9 cellular contexts compared by ENCODE assay signal in the genomic region with DNA sequence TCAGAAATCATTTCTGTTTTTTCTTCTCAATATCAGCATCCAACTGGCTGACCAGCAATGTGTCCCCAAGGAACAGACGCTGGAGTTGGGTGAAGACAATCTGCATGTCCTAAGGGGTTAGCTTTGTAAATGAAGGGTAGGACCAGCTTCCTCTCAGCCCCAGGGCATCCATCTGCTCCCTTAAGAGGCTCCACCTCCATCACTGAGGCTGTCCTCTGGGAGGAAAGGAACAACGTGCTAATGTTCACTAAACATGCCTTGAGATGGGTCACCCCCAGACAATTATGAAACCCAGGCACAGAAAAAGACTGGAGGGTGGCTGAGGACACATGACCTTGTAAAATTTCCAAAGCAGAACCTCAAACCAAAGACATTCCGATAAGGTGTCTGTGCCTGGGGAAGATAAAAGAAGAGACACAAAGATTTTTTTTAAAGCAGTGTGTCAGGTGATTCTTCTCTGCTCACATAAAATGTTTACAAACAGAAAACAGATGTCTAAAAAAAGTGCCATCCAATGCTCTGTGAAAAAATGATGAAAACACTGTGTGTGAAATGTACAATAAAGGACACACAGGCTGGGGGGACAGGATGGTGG. TPM values are rescaled to one million over a fixed set of nuclear protein-coding genes. Genes with fewer than 3 reads are reported as not detected.
DNase-seq lines count a peak whose midpoint lies in the region; ATAC-seq and TF ChIP-seq lines count a peak whose summit lies in the region.
"Had no signal": no experiment of that assay in that cellular context is flagged by ENCODE, and none has a peak within 500 bp of the region (broad histone marks: within the 10 kb centered on the region; RNA-seq: fewer than 3 reads in every experiment).

No MANE protein-coding gene starts in this region.

- intact Hi-C loops in activated naive CD4-positive, alpha-beta T cell treated with anti-CD3 and anti-CD28 coated beads for 36 hours (cut with micrococcal nuclease), result no loop called here
- intact Hi-C loops in activated T-helper 2 cell treated with anti-CD3 and anti-CD28 coated beads, Interferon-gamma antibody, Interleukin-2, Interleukin-4, amounts not matched to agents 10 μg/mL and 5 μg/mL and 100 μg/mL, durations not matched to agents 14 hours and 24 hours and 36 hours (cut with micrococcal nuclease), result no loop called here

- H3K4me1 Mint-ChIP-seq in activated naive CD4-positive, alpha-beta T cell treated with anti-CD3 and anti-CD28 coated beads for 36 hours (ENCODE audit: low read depth), result peaks cover 52% of the 10 kb centered on the region
- H3K4me1 Mint-ChIP-seq in activated T-helper 2 cell treated with anti-CD3 and anti-CD28 coated beads, Interferon-gamma antibody, Interleukin-2, Interleukin-4, amounts not matched to agents 10 μg/mL and 5 μg/mL and 100 μg/mL, durations not matched to agents 14 hours and 24 hours and 36 hours (ENCODE audit: low read depth), result peaks cover 45% of the 10 kb centered on the region
- peaks cover 20% of the 10 kb centered on the region for H3K4me1 Mint-ChIP-seq in type B pancreatic cell (ENCODE audit: unreplicated experiment)

- ATAC-seq in HG02840 (IDR thresholded peaks at IDR 0.05; ENCODE audit: low FRiP score, unreplicated experiment), result no peak
- no peak for ATAC-seq in HG03432 (IDR thresholded peaks at IDR 0.05; ENCODE audit: unreplicated experiment)

- H3K9me3 Mint-ChIP-seq in activated naive CD4-positive, alpha-beta T cell treated with anti-CD3 and anti-CD28 coated beads for 36 hours, result peaks cover 15% of the 10 kb centered on the region
- peaks cover 27% of the 10 kb centered on the region for H3K9me3 Mint-ChIP-seq in activated T-helper 2 cell treated with anti-CD3 and anti-CD28 coated beads, Interferon-gamma antibody, Interleukin-2, Interleukin-4, amounts not matched to agents 10 μg/mL and 5 μg/mL and 100 μg/mL, durations not matched to agents 14 hours and 24 hours and 36 hours
- no peaks in the 10 kb centered on the region for H3K9me3 Mint-ChIP-seq in type B pancreatic cell

- TF ChIP-seq CTCF in kidney epithelial cell (IDR thresholded peaks at IDR 0.05; ENCODE audit: insufficient read depth, low read length, poor library complexity, severe bottlenecking) (no peak), type B pancreatic cell (conservative IDR thresholded peaks at IDR 0.05) (no peak)

- no peak for DNase-seq in activated naive CD4-positive, alpha-beta T cell treated with anti-CD3 and anti-CD28 coated beads for 36 hours
- no peak for DNase-seq in activated naive CD4-positive, alpha-beta T cell treated with anti-CD3 and anti-CD28 coated beads, Interleukin-2, amount 50 U/mL, for 16 hours
- no peak for DNase-seq in activated T-helper 2 cell treated with anti-CD3 and anti-CD28 coated beads, Interferon-gamma antibody, Interleukin-2, Interleukin-4, amounts not matched to agents 10 μg/mL and 5 μg/mL and 100 μg/mL, durations not matched to agents 14 hours and 24 hours and 36 hours (ENCODE audit: low spot score)
- DNase-seq in kidney epithelial cell (ENCODE audit: low read depth) (no peak), type B pancreatic cell (ENCODE audit: extremely low spot score, unreplicated experiment) (no peak)
- DNase-seq in stimulated activated CD4-positive, alpha-beta T cell treated with anti-CD3 and anti-CD28 coated beads, Interleukin-4, amount 100 ng/mL, for 4 hours, result no peak

- H3K36me3 Mint-ChIP-seq in activated naive CD4-positive, alpha-beta T cell treated with anti-CD3 and anti-CD28 coated beads for 36 hours (ENCODE audit: low read depth), result peaks cover 47% of the 10 kb centered on the region
- peaks cover 60% of the 10 kb centered on the region for H3K36me3 Mint-ChIP-seq in activated T-helper 2 cell treated with anti-CD3 and anti-CD28 coated beads, Interferon-gamma antibody, Interleukin-2, Interleukin-4, amounts not matched to agents 10 μg/mL and 5 μg/mL and 100 μg/mL, durations not matched to agents 14 hours and 24 hours and 36 hours (ENCODE audit: low read depth)
- H3K36me3 Mint-ChIP-seq in type B pancreatic cell, result peaks cover 4% of the 10 kb centered on the region

- H3K27me3 Mint-ChIP-seq in activated naive CD4-positive, alpha-beta T cell treated with anti-CD3 and anti-CD28 coated beads for 36 hours (ENCODE audit: low read depth), result no peaks in the 10 kb centered on the region
- H3K27me3 Mint-ChIP-seq in activated T-helper 2 cell treated with anti-CD3 and anti-CD28 coated beads, Interferon-gamma antibody, Interleukin-2, Interleukin-4, amounts not matched to agents 10 μg/mL and 5 μg/mL and 100 μg/mL, durations not matched to agents 14 hours and 24 hours and 36 hours (ENCODE audit: low read depth), result no peaks in the 10 kb centered on the region
- H3K27me3 Mint-ChIP-seq in type B pancreatic cell, result no peaks in the 10 kb centered on the region

- H3K27me3 ChIP-seq in kidney epithelial cell (ENCODE audit: control insufficient read depth, insufficient read depth, low read length), result no peaks in the 10 kb centered on the region

- CTCF ChIA-PET in activated naive CD4-positive, alpha-beta T cell treated with anti-CD3 and anti-CD28 coated beads for 36 hours (lab: Charles Lee), result no interaction called here

- peak overlapping the region; percentile 90 for H3K4me3 Mint-ChIP-seq in activated naive CD4-positive, alpha-beta T cell treated with anti-CD3 and anti-CD28 coated beads for 36 hours
- peak overlapping the region; percentile 86 for H3K4me3 Mint-ChIP-seq in activated T-helper 2 cell treated with anti-CD3 and anti-CD28 coated beads, Interferon-gamma antibody, Interleukin-2, Interleukin-4, amounts not matched to agents 10 μg/mL and 5 μg/mL and 100 μg/mL, durations not matched to agents 14 hours and 24 hours and 36 hours (ENCODE audit: low read depth)
- peak overlapping the region; percentile 97 for H3K4me3 Mint-ChIP-seq in type B pancreatic cell

- peak overlapping the region; percentile 89 for H3K4me3 ChIP-seq in kidney epithelial cell (ENCODE audit: low read depth, low read length)

- no peaks in the 10 kb centered on the region for H3K36me3 ChIP-seq in kidney epithelial cell (ENCODE audit: control insufficient read depth, insufficient read depth, low read length)

- H3K27ac Mint-ChIP-seq in activated naive CD4-positive, alpha-beta T cell treated with anti-CD3 and anti-CD28 coated beads for 36 hours, result peak overlapping the region; percentile 71
- H3K27ac Mint-ChIP-seq in activated T-helper 2 cell treated with anti-CD3 and anti-CD28 coated beads, Interferon-gamma antibody, Interleukin-2, Interleukin-4, amounts not matched to agents 10 μg/mL and 5 μg/mL and 100 μg/mL, durations not matched to agents 14 hours and 24 hours and 36 hours, result peak overlapping the region; percentile 38
- H3K27ac Mint-ChIP-seq in type B pancreatic cell, result peak overlapping the region; percentile 61

RNA-seq across cellular contexts. Expression of a gene that starts 37.6 kb away (rescaled TPM):
- 10 to 100 TPM; 10.6 to 11.8 TPM for total RNA-seq in activated naive CD4-positive, alpha-beta T cell treated with anti-CD3 and anti-CD28 coated beads for 36 hours
- 14.0 and 16.9 TPM in 2 replicates for total RNA-seq in activated T-helper 2 cell treated with anti-CD3 and anti-CD28 coated beads, Interferon-gamma antibody, Interleukin-2, Interleukin-4, amounts not matched to agents 10 μg/mL and 5 μg/mL and 100 μg/mL, durations not matched to agents 14 hours and 24 hours and 36 hours
- total RNA-seq in kidney epithelial cell, result 15.3 and 16.8 TPM in 2 replicates
- total RNA-seq in type B pancreatic cell (ENCODE audit: low replicate concordance), result 55.1 and 134 TPM in 2 replicates

RNA-seq across cellular contexts. Expression of a gene that starts 46.5 kb away (rescaled TPM):
- total RNA-seq in activated naive CD4-positive, alpha-beta T cell treated with anti-CD3 and anti-CD28 coated beads for 36 hours, result not detected
- not detected in 2 replicates for total RNA-seq in activated T-helper 2 cell treated with anti-CD3 and anti-CD28 coated beads, Interferon-gamma antibody, Interleukin-2, Interleukin-4, amounts not matched to agents 10 μg/mL and 5 μg/mL and 100 μg/mL, durations not matched to agents 14 hours and 24 hours and 36 hours
- total RNA-seq in kidney epithelial cell (not detected in 2 replicates), type B pancreatic cell (ENCODE audit: low replicate concordance) (not detected in 2 replicates)
- total RNA-seq: T-helper 1 cell treated with Interleukin-12 subunit alpha and Interleukin-12 subunit beta and Interleukin-4 antibody, amounts not matched to agents 30 ng/mL and 1 ng/mL, for 36 hours had no signal
